18 cellular contexts compared by ENCODE assay signal in the genomic region with DNA sequence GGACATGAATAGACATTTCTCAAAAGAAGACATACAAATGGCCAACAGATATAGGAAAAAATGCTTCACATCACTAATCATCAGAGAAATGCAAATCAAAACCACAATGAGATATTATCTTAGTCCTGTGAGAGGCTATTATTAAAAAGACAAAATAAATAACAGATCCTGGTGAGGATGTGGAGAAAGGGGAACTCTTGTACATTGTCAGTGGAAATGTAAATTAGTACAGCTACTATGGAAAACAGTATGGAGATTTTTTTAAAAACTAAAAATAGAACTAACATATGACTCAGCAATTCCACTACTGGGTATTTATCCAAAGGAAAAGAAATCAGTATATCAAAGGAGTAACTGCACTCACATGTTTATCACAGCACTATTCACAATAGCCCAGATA.
DNase-seq lines count a peak whose midpoint lies in the region; ATAC-seq and TF ChIP-seq lines count a peak whose summit lies in the region.
"Had no signal": no experiment of that assay in that cellular context is flagged by ENCODE, and none has a peak within 500 bp of the region (broad histone marks: within the 10 kb centered on the region; RNA-seq: fewer than 3 reads in every experiment).

No MANE protein-coding gene starts in this region.

- H4K91ac ChIP-seq in mesenchymal stem cell (ENCODE audit: low read length), result no peak overlapping the region

- H3K4me1 Mint-ChIP-seq in activated CD8-positive, alpha-beta T cell treated with anti-CD3 and anti-CD28 coated beads for 36 hours (ENCODE audit: low read depth), result no peaks in the 10 kb centered on the region
- H3K4me1 Mint-ChIP-seq: activated CD4-positive, alpha-beta T cell treated with anti-CD3 and anti-CD28 coated beads, Interleukin-2, amount 10 ng/mL, durations not matched to agents 7 days and 5 days had no signal

- no peaks in the 10 kb centered on the region for H3K36me3 ChIP-seq in mesenchymal stem cell (ENCODE audit: control insufficient read depth in 1 of 2, insufficient read depth in 2 of 2, low read depth in 1 of 2, low read length in 2 of 2)
- H3K36me3 ChIP-seq in sigmoid colon, result no peaks in the 10 kb centered on the region

- CTCF ChIA-PET in activated CD8-positive, alpha-beta T cell treated with anti-CD3 and anti-CD28 coated beads for 36 hours (lab: Charles Lee), result no interaction called here

- ATAC-seq in activated CD8-positive, alpha-beta T cell treated with anti-CD3 and anti-CD28 coated beads for 36 hours, result no peak
- no peak for ATAC-seq in HG02870 (IDR thresholded peaks at IDR 0.05; ENCODE audit: unreplicated experiment)
- ATAC-seq: body of pancreas, right cardiac atrium had no signal

- no peak overlapping the region for H3K18ac ChIP-seq in mesenchymal stem cell (ENCODE audit: low read depth in 1 of 2, low read length in 2 of 2)

- no peak overlapping the region for H3K14ac ChIP-seq in mesenchymal stem cell (ENCODE audit: low read length in 2 of 2)

- H2BK12ac ChIP-seq in mesenchymal stem cell (ENCODE audit: low read length in 2 of 2), result no peak overlapping the region

- H3K4me3 ChIP-seq in AG10803 (ENCODE audit: low read length), result no peak overlapping the region
- H3K4me3 ChIP-seq in astrocyte of the spinal cord (ENCODE audit: low read depth, low read length), result no peak overlapping the region
- no peak overlapping the region for H3K4me3 ChIP-seq in mesenchymal stem cell (ENCODE audit: insufficient read depth in 1 of 2, low read depth in 1 of 2, low read length in 2 of 2)
- no peak overlapping the region for H3K4me3 ChIP-seq in sigmoid colon
- H3K4me3 ChIP-seq: body of pancreas, uterus had no signal

- no peak overlapping the region for H3K27ac ChIP-seq in mesenchymal stem cell (ENCODE audit: low read length, poor library complexity, severe bottlenecking)
- no peak overlapping the region for H3K27ac ChIP-seq in sigmoid colon
- H3K27ac ChIP-seq: body of pancreas, uterus had no signal

- no peak overlapping the region for H3K27ac Mint-ChIP-seq in activated CD8-positive, alpha-beta T cell treated with anti-CD3 and anti-CD28 coated beads for 36 hours
- H3K27ac Mint-ChIP-seq: activated CD4-positive, alpha-beta T cell treated with anti-CD3 and anti-CD28 coated beads, Interleukin-2, amount 10 ng/mL, durations not matched to agents 7 days and 5 days; activated naive CD4-positive, alpha-beta T cell treated with anti-CD3 and anti-CD28 coated beads for 36 hours had no signal

- no peak overlapping the region for H2AK5ac ChIP-seq in mesenchymal stem cell (ENCODE audit: low read length, severe bottlenecking)

- POLR2A ChIA-PET in activated CD8-positive, alpha-beta T cell treated with anti-CD3 and anti-CD28 coated beads for 36 hours (lab: Charles Lee), result no interaction called here

- H2BK120ac ChIP-seq in mesenchymal stem cell (ENCODE audit: low read depth, low read length), result no peak overlapping the region

- TF ChIP-seq CTCF in AG10803 (conservative IDR thresholded peaks at IDR 0.05; ENCODE audit: low read length) (no peak), astrocyte of the spinal cord (IDR thresholded peaks at IDR 0.05; ENCODE audit: low read depth, low read length) (no peak), sigmoid colon (IDR thresholded peaks at IDR 0.05) (no peak)
- no peak for TF ChIP-seq CTCF in activated CD8-positive, alpha-beta T cell treated with anti-CD3 and anti-CD28 coated beads for 36 hours (IDR thresholded peaks at IDR 0.05)

- H3K4ac ChIP-seq in mesenchymal stem cell (ENCODE audit: low read depth in 1 of 2, low read length in 2 of 2), result no peak overlapping the region

- H3K36me3 Mint-ChIP-seq in activated CD8-positive, alpha-beta T cell treated with anti-CD3 and anti-CD28 coated beads for 36 hours (ENCODE audit: low read depth), result no peaks in the 10 kb centered on the region

- H3K27me3 Mint-ChIP-seq in activated CD8-positive, alpha-beta T cell treated with anti-CD3 and anti-CD28 coated beads for 36 hours, result no peaks in the 10 kb centered on the region
- H3K27me3 Mint-ChIP-seq: activated CD4-positive, alpha-beta T cell treated with anti-CD3 and anti-CD28 coated beads, Interleukin-2, amount 10 ng/mL, durations not matched to agents 7 days and 5 days had no signal

- H3K27me3 ChIP-seq in mesenchymal stem cell (ENCODE audit: control insufficient read depth in 1 of 2, insufficient read depth in 1 of 2, low read length in 2 of 2) (no peaks in the 10 kb centered on the region), sigmoid colon (no peaks in the 10 kb centered on the region)
- H3K27me3 ChIP-seq: body of pancreas, uterus had no signal

- no peaks in the 10 kb centered on the region for H3K9me3 ChIP-seq in mesenchymal stem cell (ENCODE audit: control insufficient read depth, low read length)
- no peaks in the 10 kb centered on the region for H3K9me3 ChIP-seq in sigmoid colon
- H3K9me3 ChIP-seq: body of pancreas, uterus had no signal

- H3K23ac ChIP-seq in mesenchymal stem cell (ENCODE audit: low read length in 2 of 2), result no peak overlapping the region

- H3K4me3 Mint-ChIP-seq in activated CD8-positive, alpha-beta T cell treated with anti-CD3 and anti-CD28 coated beads for 36 hours, result no peak overlapping the region
- H3K4me3 Mint-ChIP-seq: activated CD4-positive, alpha-beta T cell treated with anti-CD3 and anti-CD28 coated beads, Interleukin-2, amount 10 ng/mL, durations not matched to agents 7 days and 5 days; activated naive CD4-positive, alpha-beta T cell treated with anti-CD3 and anti-CD28 coated beads for 36 hours had no signal

- TF ChIP-seq POLR2A in sigmoid colon (IDR thresholded peaks at IDR 0.05), result no peak

- H2BK5ac ChIP-seq in mesenchymal stem cell (ENCODE audit: low read depth, low read length, poor library complexity, severe bottlenecking), result no peak overlapping the region

- intact Hi-C loops in sigmoid colon (cut with DNase I), result no loop called here
- intact Hi-C loops in activated CD8-positive, alpha-beta T cell treated with anti-CD3 and anti-CD28 coated beads for 36 hours (cut with micrococcal nuclease), result no loop called here

- no peak for TF ChIP-seq EP300 in sigmoid colon (IDR thresholded peaks at IDR 0.05)

- peaks cover 4% of the 10 kb centered on the region for H3K4me1 ChIP-seq in mesenchymal stem cell (ENCODE audit: control insufficient read depth, insufficient read depth, low read depth, low read length)
- no peaks in the 10 kb centered on the region for H3K4me1 ChIP-seq in sigmoid colon
- H3K4me1 ChIP-seq: body of pancreas, uterus had no signal

- in situ Hi-C loops in astrocyte of the spinal cord (cut with HindIII; ENCODE audit: low sequenced_read_pairs), result no loop called here

- peaks cover 6% of the 10 kb centered on the region for H3K9me3 Mint-ChIP-seq in activated CD8-positive, alpha-beta T cell treated with anti-CD3 and anti-CD28 coated beads for 36 hours

- H2BK15ac ChIP-seq in mesenchymal stem cell (ENCODE audit: low read depth, poor library complexity, severe bottlenecking), result no peak overlapping the region

- H2AFZ ChIP-seq in mesenchymal stem cell (ENCODE audit: low read depth, low read length), result no peak overlapping the region

- no peak overlapping the region for H3K9ac ChIP-seq in mesenchymal stem cell (ENCODE audit: low read length)

- peak; percentile 21 for DNase-seq in AG10803 (ENCODE audit: low read depth)
- peak; percentile 71 for DNase-seq in NCI-H1048 (lab: John Stamatoyannopoulos, UW)
- peak; percentile 57 for DNase-seq in astrocyte of the spinal cord (ENCODE audit: low read depth, low spot score)
- DNase-seq in mesenchymal stem cell, result peak; percentile 76
- no peak for DNase-seq in sigmoid colon
- DNase-seq in activated CD8-positive, alpha-beta T cell treated with anti-CD3 and anti-CD28 coated beads for 36 hours, result no peak
- no peak for DNase-seq in NCI-H146 treated with DMSO at 0.1 percent for 48 hours (lab: John Stamatoyannopoulos, UW; ENCODE audit: unreplicated experiment)
- DNase-seq: activated CD4-positive, alpha-beta T cell treated with anti-CD3 and anti-CD28 coated beads, Interleukin-2, amount 10 ng/mL, durations not matched to agents 7 days and 5 days; activated naive CD4-positive, alpha-beta T cell treated with anti-CD3 and anti-CD28 coated beads for 36 hours; body of pancreas; midbrain; MM.1S; NCI-H2029; NCI-H510A treated with DMSO at 0.1 percent for 48 hours; right cardiac atrium; stimulated activated CD4-positive, alpha-beta T cell treated with anti-CD3 and anti-CD28 coated beads, Interleukin-2, amount 100 ng/mL, for 24 hours; uterus had no signal

- no peak overlapping the region for H3K4me2 ChIP-seq in mesenchymal stem cell (ENCODE audit: low read length, poor library complexity, severe bottlenecking)

- no peak overlapping the region for H4K8ac ChIP-seq in mesenchymal stem cell (ENCODE audit: low read length)

- H3K79me1 ChIP-seq in mesenchymal stem cell (replicated peaks; ENCODE audit: low read length, poor library complexity, severe bottlenecking), result no peaks in the 10 kb centered on the region

Comparison
In these comparisons a context has a peak if more than half of its experiments do, and no peak if none do; other contexts are left out.
1. DNase-seq: peak in AG10803 (single experiment), NCI-H1048 (single experiment), astrocyte of the spinal cord (single experiment) and mesenchymal stem cell (single experiment); none in sigmoid colon (single experiment), activated CD8-positive, alpha-beta T cell treated with anti-CD3 and anti-CD28 coated beads for 36 hours (single experiment) and NCI-H146 treated with DMSO at 0.1 percent for 48 hours (single experiment).